13 cellular contexts compared by ENCODE assay signal in the genomic region with DNA sequence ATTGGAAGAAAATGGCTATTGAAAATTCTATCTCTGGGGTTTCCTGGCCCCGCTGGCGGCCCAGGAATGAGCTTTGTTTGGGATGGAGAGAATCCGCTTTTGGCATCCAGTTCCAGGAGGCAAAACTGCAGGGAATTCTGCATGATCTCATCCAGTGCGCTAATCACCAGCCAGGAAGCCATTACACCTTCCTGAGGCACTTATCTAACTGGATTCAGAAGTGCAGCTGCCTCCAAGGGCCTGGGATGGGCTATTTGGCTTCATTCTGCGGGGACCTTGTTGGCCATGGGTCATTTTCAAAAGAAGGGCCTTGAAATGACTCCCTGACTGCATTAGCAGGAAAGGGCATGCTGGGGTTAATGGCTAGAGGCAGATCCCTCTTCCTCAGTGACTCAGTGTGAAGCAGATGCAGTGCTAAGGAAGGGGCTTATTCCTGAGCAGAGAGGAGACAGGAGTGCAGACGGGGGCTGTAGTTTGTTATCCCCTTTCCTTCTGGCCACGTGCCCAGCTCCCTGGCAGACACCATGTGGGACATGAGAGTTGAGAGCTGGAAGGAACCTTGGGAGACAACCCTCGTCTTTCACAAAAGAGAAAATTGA.
DNase-seq lines count a peak whose midpoint lies in the region; ATAC-seq and TF ChIP-seq lines count a peak whose summit lies in the region.
"Had no signal": no experiment of that assay in that cellular context is flagged by ENCODE, and none has a peak within 500 bp of the region (broad histone marks: within the 10 kb centered on the region; RNA-seq: fewer than 3 reads in every experiment).

No MANE protein-coding gene starts in this region.

- H3K4me3 ChIP-seq in HEK293 (ENCODE audit: low read depth, low read length) (no peak overlapping the region), rectal smooth muscle tissue (ENCODE audit: low read length) (no peak overlapping the region)

- intact Hi-C loops in activated CD8-positive, alpha-beta T cell treated with anti-CD3 and anti-CD28 coated beads for 36 hours (cut with micrococcal nuclease): no loop called here

- no peaks in the 10 kb centered on the region for H3K4me1 Mint-ChIP-seq in activated CD8-positive, alpha-beta T cell treated with anti-CD3 and anti-CD28 coated beads for 36 hours (ENCODE audit: low read depth)
- peaks cover 0 to 2% (median 0%) of the 10 kb centered on the region in 3 donors for H3K4me1 Mint-ChIP-seq in T-cell

- peaks cover 43% of the 10 kb centered on the region for H3K4me1 ChIP-seq in HEK293 (ENCODE audit: control insufficient read depth, insufficient read depth, low read length)
- H3K4me1 ChIP-seq in rectal smooth muscle tissue (ENCODE audit: control insufficient read depth, insufficient read depth, low read length): peaks cover 48% of the 10 kb centered on the region

- no peaks in the 10 kb centered on the region for H3K9me3 ChIP-seq in HEK293 (ENCODE audit: control insufficient read depth, insufficient read depth, low read depth, low read length)

- no peaks in the 10 kb centered on the region for H3K36me3 Mint-ChIP-seq in activated CD8-positive, alpha-beta T cell treated with anti-CD3 and anti-CD28 coated beads for 36 hours (ENCODE audit: low read depth)
- no peaks in the 10 kb centered on the region for H3K36me3 Mint-ChIP-seq in T-cell

- no peaks in the 10 kb centered on the region for H3K27me3 Mint-ChIP-seq in activated CD8-positive, alpha-beta T cell treated with anti-CD3 and anti-CD28 coated beads for 36 hours
- no peaks in the 10 kb centered on the region for H3K27me3 Mint-ChIP-seq in T-cell

- no peaks in the 10 kb centered on the region for H3K27me3 ChIP-seq in rectal smooth muscle tissue (ENCODE audit: control insufficient read depth, insufficient read depth, low read length)

- no peak overlapping the region for H3K27ac Mint-ChIP-seq in activated CD8-positive, alpha-beta T cell treated with anti-CD3 and anti-CD28 coated beads for 36 hours
- H3K27ac Mint-ChIP-seq in T-cell: no peak overlapping the region

- CTCF ChIA-PET in HEK293 (lab: Yijun Ruan, JAX): interaction anchor here (0.6 kb wide), 1 partner anchor 192 kb away, joined by 3 read pairs; no protein-coding TSS in a partner anchor
- CTCF ChIA-PET in activated CD8-positive, alpha-beta T cell treated with anti-CD3 and anti-CD28 coated beads for 36 hours (lab: Charles Lee): no interaction called here
- CTCF ChIA-PET in T-cell (lab: Charles Lee): no interaction called here

- DNase-seq in NCI-H82 (lab: John Stamatoyannopoulos, UW) (peak; percentile 84), foreskin melanocyte (peak; percentile 20), HuH-7.5 (ENCODE audit: low spot score) (no peak), T-cell (no peak)
- no peak for DNase-seq in stimulated activated CD4-positive, alpha-beta T cell treated with anti-CD3 and anti-CD28 coated beads, Interleukin-4, amount 100 ng/mL, for 1 hour
- DNase-seq in activated CD8-positive, alpha-beta T cell treated with anti-CD3 and anti-CD28 coated beads for 36 hours: no peak
- DNase-seq: activated T-cell treated with anti-CD3 and anti-CD28 coated beads for 4 hours; GDM1; kidney; NCI-H1105 treated with DMSO at 0.1 percent for 48 hours; stimulated activated CD4-positive, alpha-beta T cell treated with anti-CD3 and anti-CD28 coated beads, Interleukin-12 subunit alpha, Interleukin-12 subunit beta, amount 100 ng/mL, for 4 hours had no signal

- no peak overlapping the region for H3K4me3 Mint-ChIP-seq in activated CD8-positive, alpha-beta T cell treated with anti-CD3 and anti-CD28 coated beads for 36 hours
- no peak overlapping the region for H3K4me3 Mint-ChIP-seq in T-cell

- ATAC-seq in activated CD8-positive, alpha-beta T cell treated with anti-CD3 and anti-CD28 coated beads for 36 hours: no peak
- ATAC-seq in T-cell (replicated peaks in 1 of 4): no peak

- H3K9me3 Mint-ChIP-seq in activated CD8-positive, alpha-beta T cell treated with anti-CD3 and anti-CD28 coated beads for 36 hours: no peaks in the 10 kb centered on the region
- no peaks in the 10 kb centered on the region for H3K9me3 Mint-ChIP-seq in T-cell

- H3K36me3 ChIP-seq in HEK293 (ENCODE audit: control insufficient read depth in 2 of 2, insufficient read depth in 1 of 2, low read length in 2 of 2) (no peaks in the 10 kb centered on the region), rectal smooth muscle tissue (ENCODE audit: control insufficient read depth, insufficient read depth, low read length) (no peaks in the 10 kb centered on the region)

- no peak overlapping the region for H3K9ac ChIP-seq in rectal smooth muscle tissue (ENCODE audit: low read length)

- peak overlapping the region; percentile 8 for H3K27ac ChIP-seq in HEK293 (ENCODE audit: extremely low read depth, low read depth, low read length)
- H3K27ac ChIP-seq in rectal smooth muscle tissue (ENCODE audit: low read depth, low read length): peak overlapping the region; percentile 83

- no peak for TF ChIP-seq CTCF in HEK293 (tag by site-specific recombination; IDR thresholded peaks at IDR 0.05)
- no peak for TF ChIP-seq CTCF in activated CD8-positive, alpha-beta T cell treated with anti-CD3 and anti-CD28 coated beads for 36 hours (IDR thresholded peaks at IDR 0.05)

- POLR2A ChIA-PET in HEK293 (lab: Yijun Ruan, JAX) (interaction anchor here (1.0 kb wide), 1 partner anchor 9 kb away, joined by 3 read pairs; no protein-coding TSS in a partner anchor), T-cell (lab: Charles Lee) (interaction anchor here in 1 of 2 donors (0.7 kb wide), 1 partner anchor 854 kb away, joined by 3 read pairs; no protein-coding TSS in a partner anchor)
- POLR2A ChIA-PET in activated CD8-positive, alpha-beta T cell treated with anti-CD3 and anti-CD28 coated beads for 36 hours (lab: Charles Lee): interaction anchor here (1.3 kb wide), 1 partner anchor 19 kb away, joined by 4 read pairs; no protein-coding TSS in a partner anchor

TF ChIP-seq in HEK293, 187 proteins besides CTCF, POLR2A, EP300 and RAD21 (continues in another document):
- TF ChIP-seq SP7 (tag by site-specific recombination; IDR thresholded peaks at IDR 0.05) (peak; percentile 24; the same call in 1 of the 2 replicates), ZNF639 (tag by site-specific recombination; IDR thresholded peaks at IDR 0.05) (no peak), ZNF777 (tag by site-specific recombination; IDR thresholded peaks at IDR 0.05; ENCODE audit: borderline replicate concordance) (no peak), SALL2 (tag by site-specific recombination; IDR thresholded peaks at IDR 0.05; ENCODE audit: borderline replicate concordance) (no peak), ZNF157 (tag by site-specific recombination; IDR thresholded peaks at IDR 0.05) (no peak), ZNF670 (tag by site-specific recombination; IDR thresholded peaks at IDR 0.05; ENCODE audit: low read depth) (no peak), BCL6B (tag by site-specific recombination; IDR thresholded peaks at IDR 0.05) (no peak), ZNF202 (tag by site-specific recombination; IDR thresholded peaks at IDR 0.05; ENCODE audit: borderline replicate concordance) (no peak), ZNF16 (tag by site-specific recombination; IDR thresholded peaks at IDR 0.05; ENCODE audit: low read depth) (no peak), WT1 (tag by site-specific recombination; IDR thresholded peaks at IDR 0.05) (no peak)
- TF ChIP-seq, protein P1, sequence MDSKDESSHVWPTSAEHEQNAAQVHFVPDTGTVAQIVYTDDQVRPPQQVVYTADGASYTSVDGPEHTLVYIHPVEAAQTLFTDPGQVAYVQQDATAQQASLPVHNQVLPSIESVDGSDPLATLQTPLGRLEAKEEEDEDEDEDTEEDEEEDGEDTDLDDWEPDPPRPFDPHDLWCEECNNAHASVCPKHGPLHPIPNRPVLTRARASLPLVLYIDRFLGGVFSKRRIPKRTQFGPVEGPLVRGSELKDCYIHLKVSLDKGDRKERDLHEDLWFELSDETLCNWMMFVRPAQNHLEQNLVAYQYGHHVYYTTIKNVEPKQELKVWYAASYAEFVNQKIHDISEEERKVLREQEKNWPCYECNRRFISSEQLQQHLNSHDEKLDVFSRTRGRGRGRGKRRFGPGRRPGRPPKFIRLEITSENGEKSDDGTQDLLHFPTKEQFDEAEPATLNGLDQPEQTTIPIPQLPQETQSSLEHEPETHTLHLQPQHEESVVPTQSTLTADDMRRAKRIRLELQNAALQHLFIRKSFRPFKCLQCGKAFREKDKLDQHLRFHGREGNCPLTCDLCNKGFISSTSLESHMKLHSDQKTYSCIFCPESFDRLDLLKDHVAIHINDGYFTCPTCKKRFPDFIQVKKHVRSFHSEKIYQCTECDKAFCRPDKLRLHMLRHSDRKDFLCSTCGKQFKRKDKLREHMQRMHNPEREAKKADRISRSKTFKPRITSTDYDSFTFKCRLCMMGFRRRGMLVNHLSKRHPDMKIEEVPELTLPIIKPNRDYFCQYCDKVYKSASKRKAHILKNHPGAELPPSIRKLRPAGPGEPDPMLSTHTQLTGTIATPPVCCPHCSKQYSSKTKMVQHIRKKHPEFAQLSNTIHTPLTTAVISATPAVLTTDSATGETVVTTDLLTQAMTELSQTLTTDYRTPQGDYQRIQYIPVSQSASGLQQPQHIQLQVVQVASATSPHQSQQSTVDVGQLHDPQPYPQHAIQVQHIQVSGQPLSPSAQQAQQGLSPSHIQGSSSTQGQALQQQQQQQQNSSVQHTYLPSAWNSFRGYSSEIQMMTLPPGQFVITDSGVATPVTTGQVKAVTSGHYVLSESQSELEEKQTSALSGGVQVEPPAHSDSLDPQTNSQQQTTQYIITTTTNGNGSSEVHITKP (tag by site-specific recombination; IDR thresholded peaks at IDR 0.05): peak; percentile 62

Comparison
In these comparisons a context has a peak if more than half of its experiments do, and no peak if none do; other contexts are left out.
1. DNase-seq: peak in NCI-H82 (single experiment) and foreskin melanocyte (single experiment); none in stimulated activated CD4-positive, alpha-beta T cell treated with anti-CD3 and anti-CD28 coated beads, Interleukin-4, amount 100 ng/mL, for 1 hour (single experiment), HuH-7.5 (single experiment), activated CD8-positive, alpha-beta T cell treated with anti-CD3 and anti-CD28 coated beads for 36 hours (single experiment) and T-cell (0 of 34).